1 cellular context compared by ENCODE assay signal in the genomic region with DNA sequence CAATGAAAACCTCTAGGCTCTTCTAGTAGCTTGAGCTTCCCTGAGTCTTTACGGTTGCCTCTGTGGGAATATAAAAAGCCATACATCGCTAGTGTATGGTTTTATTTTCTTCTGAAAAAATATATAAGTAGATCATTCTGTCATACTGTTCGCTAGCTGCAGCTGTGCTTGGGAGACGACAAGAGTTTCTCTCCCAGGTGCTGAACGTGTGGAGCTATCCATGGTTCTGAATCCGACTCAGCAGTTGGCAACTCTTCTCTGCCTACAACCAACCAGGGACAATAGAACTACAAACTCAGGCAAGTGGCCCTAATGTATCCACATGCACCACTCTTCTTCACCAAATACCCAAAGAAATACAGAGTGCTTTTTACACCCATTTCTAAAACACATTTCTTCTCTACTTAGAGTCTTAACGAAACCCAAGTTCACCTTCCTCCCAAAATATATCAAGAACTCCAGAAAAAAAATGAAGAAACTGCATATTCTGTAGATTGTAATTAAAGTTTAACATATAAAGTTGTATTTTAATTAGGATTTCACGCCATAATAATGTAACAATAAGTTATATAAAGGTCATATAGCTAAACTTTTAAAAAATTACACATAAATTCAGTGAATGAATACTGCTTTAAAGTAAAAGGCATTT.
TF ChIP-seq lines count a peak whose summit lies in the region.

No MANE protein-coding gene starts in this region.

TF ChIP-seq in HepG2, 621 proteins besides CTCF, POLR2A, EP300 and RAD21 (continued from another document and continues in another):
- TF ChIP-seq, protein P1, sequence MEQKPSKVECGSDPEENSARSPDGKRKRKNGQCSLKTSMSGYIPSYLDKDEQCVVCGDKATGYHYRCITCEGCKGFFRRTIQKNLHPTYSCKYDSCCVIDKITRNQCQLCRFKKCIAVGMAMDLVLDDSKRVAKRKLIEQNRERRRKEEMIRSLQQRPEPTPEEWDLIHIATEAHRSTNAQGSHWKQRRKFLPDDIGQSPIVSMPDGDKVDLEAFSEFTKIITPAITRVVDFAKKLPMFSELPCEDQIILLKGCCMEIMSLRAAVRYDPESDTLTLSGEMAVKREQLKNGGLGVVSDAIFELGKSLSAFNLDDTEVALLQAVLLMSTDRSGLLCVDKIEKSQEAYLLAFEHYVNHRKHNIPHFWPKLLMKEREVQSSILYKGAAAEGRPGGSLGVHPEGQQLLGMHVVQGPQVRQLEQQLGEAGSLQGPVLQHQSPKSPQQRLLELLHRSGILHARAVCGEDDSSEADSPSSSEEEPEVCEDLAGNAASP (CRISPR knock-in tag; IDR thresholded peaks at IDR 0.05; ENCODE audit: borderline replicate concordance): peak; percentile 99
- TF ChIP-seq, protein P2, sequence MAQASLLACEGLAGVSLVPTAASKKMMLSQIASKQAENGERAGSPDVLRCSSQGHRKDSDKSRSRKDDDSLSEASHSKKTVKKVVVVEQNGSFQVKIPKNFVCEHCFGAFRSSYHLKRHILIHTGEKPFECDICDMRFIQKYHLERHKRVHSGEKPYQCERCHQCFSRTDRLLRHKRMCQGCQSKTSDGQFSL (CRISPR knock-in tag; IDR thresholded peaks at IDR 0.05): peak; percentile 94
- TF ChIP-seq, protein P3, sequence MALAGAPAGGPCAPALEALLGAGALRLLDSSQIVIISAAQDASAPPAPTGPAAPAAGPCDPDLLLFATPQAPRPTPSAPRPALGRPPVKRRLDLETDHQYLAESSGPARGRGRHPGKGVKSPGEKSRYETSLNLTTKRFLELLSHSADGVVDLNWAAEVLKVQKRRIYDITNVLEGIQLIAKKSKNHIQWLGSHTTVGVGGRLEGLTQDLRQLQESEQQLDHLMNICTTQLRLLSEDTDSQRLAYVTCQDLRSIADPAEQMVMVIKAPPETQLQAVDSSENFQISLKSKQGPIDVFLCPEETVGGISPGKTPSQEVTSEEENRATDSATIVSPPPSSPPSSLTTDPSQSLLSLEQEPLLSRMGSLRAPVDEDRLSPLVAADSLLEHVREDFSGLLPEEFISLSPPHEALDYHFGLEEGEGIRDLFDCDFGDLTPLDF (CRISPR knock-in tag; IDR thresholded peaks at IDR 0.05): peak; percentile 97
- no peak for TF ChIP-seq CEBPB (IDR thresholded peaks at IDR 0.05; ENCODE audit: borderline replicate concordance, low read depth, low read length)
- TF ChIP-seq GABPB1 (CRISPR knock-in tag; IDR thresholded peaks at IDR 0.05): peak; percentile 76
- TF ChIP-seq ZNF432 (CRISPR knock-in tag; IDR thresholded peaks at IDR 0.05; ENCODE audit: borderline replicate concordance): peak; percentile 97
- TF ChIP-seq ZNF264 (CRISPR knock-in tag; IDR thresholded peaks at IDR 0.05): peak; percentile 100
- TF ChIP-seq, protein P4, sequence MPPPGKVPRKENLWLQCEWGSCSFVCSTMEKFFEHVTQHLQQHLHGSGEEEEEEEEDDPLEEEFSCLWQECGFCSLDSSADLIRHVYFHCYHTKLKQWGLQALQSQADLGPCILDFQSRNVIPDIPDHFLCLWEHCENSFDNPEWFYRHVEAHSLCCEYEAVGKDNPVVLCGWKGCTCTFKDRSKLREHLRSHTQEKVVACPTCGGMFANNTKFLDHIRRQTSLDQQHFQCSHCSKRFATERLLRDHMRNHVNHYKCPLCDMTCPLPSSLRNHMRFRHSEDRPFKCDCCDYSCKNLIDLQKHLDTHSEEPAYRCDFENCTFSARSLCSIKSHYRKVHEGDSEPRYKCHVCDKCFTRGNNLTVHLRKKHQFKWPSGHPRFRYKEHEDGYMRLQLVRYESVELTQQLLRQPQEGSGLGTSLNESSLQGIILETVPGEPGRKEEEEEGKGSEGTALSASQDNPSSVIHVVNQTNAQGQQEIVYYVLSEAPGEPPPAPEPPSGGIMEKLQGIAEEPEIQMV (CRISPR knock-in tag; IDR thresholded peaks at IDR 0.05; ENCODE audit: low read depth): peak; percentile 96
- TF ChIP-seq, protein P5, sequence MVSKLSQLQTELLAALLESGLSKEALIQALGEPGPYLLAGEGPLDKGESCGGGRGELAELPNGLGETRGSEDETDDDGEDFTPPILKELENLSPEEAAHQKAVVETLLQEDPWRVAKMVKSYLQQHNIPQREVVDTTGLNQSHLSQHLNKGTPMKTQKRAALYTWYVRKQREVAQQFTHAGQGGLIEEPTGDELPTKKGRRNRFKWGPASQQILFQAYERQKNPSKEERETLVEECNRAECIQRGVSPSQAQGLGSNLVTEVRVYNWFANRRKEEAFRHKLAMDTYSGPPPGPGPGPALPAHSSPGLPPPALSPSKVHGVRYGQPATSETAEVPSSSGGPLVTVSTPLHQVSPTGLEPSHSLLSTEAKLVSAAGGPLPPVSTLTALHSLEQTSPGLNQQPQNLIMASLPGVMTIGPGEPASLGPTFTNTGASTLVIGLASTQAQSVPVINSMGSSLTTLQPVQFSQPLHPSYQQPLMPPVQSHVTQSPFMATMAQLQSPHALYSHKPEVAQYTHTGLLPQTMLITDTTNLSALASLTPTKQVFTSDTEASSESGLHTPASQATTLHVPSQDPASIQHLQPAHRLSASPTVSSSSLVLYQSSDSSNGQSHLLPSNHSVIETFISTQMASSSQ (IDR thresholded peaks at IDR 0.05; ENCODE audit: low read depth): no peak
- TF ChIP-seq, protein P5 (CRISPR knock-in tag; IDR thresholded peaks at IDR 0.05; ENCODE audit: borderline replicate concordance): peak; percentile 53; the same call in 1 of the 2 replicates
- TF ChIP-seq ZNF383 (CRISPR knock-in tag; IDR thresholded peaks at IDR 0.05; ENCODE audit: borderline replicate concordance): 0 out of 2 replicates have a peak, but pooled peaks have one; percentile 86
- peak; percentile 98 for TF ChIP-seq ZNF776 (CRISPR knock-in tag; IDR thresholded peaks at IDR 0.05)
- TF ChIP-seq TEAD3 (CRISPR knock-in tag; optimal IDR thresholded peaks at IDR 0.05; ENCODE audit: borderline replicate concordance): peak; percentile 93
- TF ChIP-seq, protein P6, sequence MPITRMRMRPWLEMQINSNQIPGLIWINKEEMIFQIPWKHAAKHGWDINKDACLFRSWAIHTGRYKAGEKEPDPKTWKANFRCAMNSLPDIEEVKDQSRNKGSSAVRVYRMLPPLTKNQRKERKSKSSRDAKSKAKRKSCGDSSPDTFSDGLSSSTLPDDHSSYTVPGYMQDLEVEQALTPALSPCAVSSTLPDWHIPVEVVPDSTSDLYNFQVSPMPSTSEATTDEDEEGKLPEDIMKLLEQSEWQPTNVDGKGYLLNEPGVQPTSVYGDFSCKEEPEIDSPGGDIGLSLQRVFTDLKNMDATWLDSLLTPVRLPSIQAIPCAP (CRISPR knock-in tag; IDR thresholded peaks at IDR 0.05; ENCODE audit: low read depth): peak; percentile 98
- TF ChIP-seq TOE1 (CRISPR knock-in tag; IDR thresholded peaks at IDR 0.05): peak; percentile 100
- TF ChIP-seq, protein P7, sequence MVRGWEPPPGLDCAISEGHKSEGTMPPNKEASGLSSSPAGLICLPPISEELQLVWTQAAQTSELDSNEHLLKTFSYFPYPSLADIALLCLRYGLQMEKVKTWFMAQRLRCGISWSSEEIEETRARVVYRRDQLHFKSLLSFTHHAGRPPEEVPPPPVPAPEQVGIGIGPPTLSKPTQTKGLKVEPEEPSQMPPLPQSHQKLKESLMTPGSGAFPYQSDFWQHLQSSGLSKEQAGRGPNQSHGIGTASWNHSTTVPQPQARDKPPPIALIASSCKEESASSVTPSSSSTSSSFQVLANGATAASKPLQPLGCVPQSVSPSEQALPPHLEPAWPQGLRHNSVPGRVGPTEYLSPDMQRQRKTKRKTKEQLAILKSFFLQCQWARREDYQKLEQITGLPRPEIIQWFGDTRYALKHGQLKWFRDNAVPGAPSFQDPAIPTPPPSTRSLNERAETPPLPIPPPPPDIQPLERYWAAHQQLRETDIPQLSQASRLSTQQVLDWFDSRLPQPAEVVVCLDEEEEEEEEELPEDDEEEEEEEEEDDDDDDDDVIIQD (CRISPR knock-in tag; IDR thresholded peaks at IDR 0.05; ENCODE audit: low read depth): peak; percentile 98
- TF ChIP-seq ZBTB8A (CRISPR knock-in tag; IDR thresholded peaks at IDR 0.05; ENCODE audit: borderline replicate concordance, low read depth): peak; percentile 97
- TF ChIP-seq, protein P8, sequence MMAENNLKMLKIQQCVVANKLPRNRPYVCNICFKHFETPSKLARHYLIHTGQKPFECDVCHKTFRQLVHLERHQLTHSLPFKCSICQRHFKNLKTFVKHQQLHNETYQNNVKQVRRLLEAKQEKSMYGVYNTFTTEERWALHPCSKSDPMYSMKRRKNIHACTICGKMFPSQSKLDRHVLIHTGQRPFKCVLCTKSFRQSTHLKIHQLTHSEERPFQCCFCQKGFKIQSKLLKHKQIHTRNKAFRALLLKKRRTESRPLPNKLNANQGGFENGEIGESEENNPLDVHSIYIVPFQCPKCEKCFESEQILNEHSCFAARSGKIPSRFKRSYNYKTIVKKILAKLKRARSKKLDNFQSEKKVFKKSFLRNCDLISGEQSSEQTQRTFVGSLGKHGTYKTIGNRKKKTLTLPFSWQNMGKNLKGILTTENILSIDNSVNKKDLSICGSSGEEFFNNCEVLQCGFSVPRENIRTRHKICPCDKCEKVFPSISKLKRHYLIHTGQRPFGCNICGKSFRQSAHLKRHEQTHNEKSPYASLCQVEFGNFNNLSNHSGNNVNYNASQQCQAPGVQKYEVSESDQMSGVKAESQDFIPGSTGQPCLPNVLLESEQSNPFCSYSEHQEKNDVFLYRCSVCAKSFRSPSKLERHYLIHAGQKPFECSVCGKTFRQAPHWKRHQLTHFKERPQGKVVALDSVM (CRISPR knock-in tag; IDR thresholded peaks at IDR 0.05): peak; percentile 67
- TF ChIP-seq, protein P9, sequence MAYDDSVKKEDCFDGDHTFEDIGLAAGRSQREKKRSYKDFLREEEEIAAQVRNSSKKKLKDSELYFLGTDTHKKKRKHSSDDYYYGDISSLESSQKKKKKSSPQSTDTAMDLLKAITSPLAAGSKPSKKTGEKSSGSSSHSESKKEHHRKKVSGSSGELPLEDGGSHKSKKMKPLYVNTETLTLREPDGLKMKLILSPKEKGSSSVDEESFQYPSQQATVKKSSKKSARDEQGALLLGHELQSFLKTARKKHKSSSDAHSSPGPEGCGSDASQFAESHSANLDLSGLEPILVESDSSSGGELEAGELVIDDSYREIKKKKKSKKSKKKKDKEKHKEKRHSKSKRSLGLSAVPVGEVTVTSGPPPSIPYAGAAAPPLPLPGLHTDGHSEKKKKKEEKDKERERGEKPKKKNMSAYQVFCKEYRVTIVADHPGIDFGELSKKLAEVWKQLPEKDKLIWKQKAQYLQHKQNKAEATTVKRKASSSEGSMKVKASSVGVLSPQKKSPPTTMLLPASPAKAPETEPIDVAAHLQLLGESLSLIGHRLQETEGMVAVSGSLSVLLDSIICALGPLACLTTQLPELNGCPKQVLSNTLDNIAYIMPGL (CRISPR knock-in tag; IDR thresholded peaks at IDR 0.05; ENCODE audit: borderline replicate concordance in 1 of 2, low read depth in 1 of 2): peak; percentile 42 to 96; a peak in 3 of 4 replicates
- peak; percentile 99 for TF ChIP-seq ZNF878 (CRISPR knock-in tag; IDR thresholded peaks at IDR 0.05)
- TF ChIP-seq ZNF329 (CRISPR knock-in tag; IDR thresholded peaks at IDR 0.05; ENCODE audit: low read depth): peak; percentile 96
- no peak for TF ChIP-seq GABPA (IDR thresholded peaks at IDR 0.05; ENCODE audit: low read depth, low read length)
- peak; percentile 77 for TF ChIP-seq GABPA (CRISPR knock-in tag; IDR thresholded peaks at IDR 0.05; ENCODE audit: low read depth)
- peak; percentile 100 for TF ChIP-seq ZNF879 (CRISPR knock-in tag; IDR thresholded peaks at IDR 0.05)
- peak; percentile 100 for TF ChIP-seq ZNF235 (CRISPR knock-in tag; IDR thresholded peaks at IDR 0.05; ENCODE audit: borderline replicate concordance)
- TF ChIP-seq, protein P10, sequence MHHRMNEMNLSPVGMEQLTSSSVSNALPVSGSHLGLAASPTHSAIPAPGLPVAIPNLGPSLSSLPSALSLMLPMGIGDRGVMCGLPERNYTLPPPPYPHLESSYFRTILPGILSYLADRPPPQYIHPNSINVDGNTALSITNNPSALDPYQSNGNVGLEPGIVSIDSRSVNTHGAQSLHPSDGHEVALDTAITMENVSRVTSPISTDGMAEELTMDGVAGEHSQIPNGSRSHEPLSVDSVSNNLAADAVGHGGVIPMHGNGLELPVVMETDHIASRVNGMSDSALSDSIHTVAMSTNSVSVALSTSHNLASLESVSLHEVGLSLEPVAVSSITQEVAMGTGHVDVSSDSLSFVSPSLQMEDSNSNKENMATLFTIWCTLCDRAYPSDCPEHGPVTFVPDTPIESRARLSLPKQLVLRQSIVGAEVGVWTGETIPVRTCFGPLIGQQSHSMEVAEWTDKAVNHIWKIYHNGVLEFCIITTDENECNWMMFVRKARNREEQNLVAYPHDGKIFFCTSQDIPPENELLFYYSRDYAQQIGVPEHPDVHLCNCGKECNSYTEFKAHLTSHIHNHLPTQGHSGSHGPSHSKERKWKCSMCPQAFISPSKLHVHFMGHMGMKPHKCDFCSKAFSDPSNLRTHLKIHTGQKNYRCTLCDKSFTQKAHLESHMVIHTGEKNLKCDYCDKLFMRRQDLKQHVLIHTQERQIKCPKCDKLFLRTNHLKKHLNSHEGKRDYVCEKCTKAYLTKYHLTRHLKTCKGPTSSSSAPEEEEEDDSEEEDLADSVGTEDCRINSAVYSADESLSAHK (CRISPR knock-in tag; IDR thresholded peaks at IDR 0.05; ENCODE audit: borderline replicate concordance): peak; percentile 99
- peak; percentile 92 for TF ChIP-seq CC2D1A (CRISPR knock-in tag; IDR thresholded peaks at IDR 0.05)
- peak; percentile 95 for TF ChIP-seq ZC3H13 (CRISPR knock-in tag; IDR thresholded peaks at IDR 0.05)
- peak; percentile 99 for TF ChIP-seq ZSCAN31 (CRISPR knock-in tag; IDR thresholded peaks at IDR 0.05; ENCODE audit: low read depth)
- TF ChIP-seq, protein P11, sequence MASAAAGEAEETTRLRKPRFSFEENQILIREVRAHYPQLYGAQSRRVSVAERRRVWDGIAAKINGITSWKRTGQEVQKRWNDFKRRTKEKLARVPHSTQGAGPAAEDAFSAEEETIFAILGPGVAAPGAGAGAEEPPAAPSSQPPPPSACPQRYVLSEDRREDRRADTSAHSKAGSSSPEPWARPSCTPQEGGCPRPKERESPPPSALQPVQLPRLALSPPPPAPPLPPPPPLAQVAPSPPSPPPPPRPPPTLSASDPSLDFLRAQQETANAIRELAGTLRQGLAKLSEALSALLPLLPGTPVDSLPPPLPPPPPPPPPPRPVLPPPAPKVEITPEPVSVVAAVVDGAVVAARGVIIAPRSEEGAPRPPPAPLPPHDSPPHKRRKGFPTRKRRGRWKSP (CRISPR knock-in tag; IDR thresholded peaks at IDR 0.05): peak; percentile 97
- TF ChIP-seq ATF1 (CRISPR knock-in tag; IDR thresholded peaks at IDR 0.05): no peak
- peak; percentile 61; the same call in 1 of the 2 replicates for TF ChIP-seq RORA (CRISPR knock-in tag; IDR thresholded peaks at IDR 0.05)
